Comparison of ENCODE assay signal across 12 cellular contexts in the genomic region with DNA sequence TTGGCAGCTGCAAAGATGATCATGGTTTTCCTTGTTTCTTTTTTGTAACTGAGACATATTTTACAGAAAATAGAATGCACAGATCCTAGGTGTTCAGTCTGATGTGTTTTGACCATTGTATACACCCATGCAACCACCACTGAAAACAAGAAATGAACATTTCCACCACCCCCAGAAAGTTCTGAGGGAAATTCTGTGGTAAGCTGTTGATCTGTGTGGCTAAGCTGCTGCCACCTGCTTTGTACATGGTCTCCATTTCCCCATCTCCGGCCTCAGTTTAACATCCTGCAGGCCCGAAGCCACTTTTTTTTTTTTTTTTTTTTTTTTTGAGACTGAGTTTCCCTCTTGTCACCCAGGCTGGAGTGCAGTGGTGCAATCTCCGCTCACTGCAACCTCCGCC.
DNase-seq lines count a peak whose midpoint lies in the region; ATAC-seq, FAIRE-seq and TF ChIP-seq lines count a peak whose summit lies in the region.
"Had no signal": no experiment of that assay in that cellular context is flagged by ENCODE, and none has a peak within 500 bp of the region (broad histone marks: within the 10 kb centered on the region; RNA-seq: fewer than 3 reads in every experiment).

No MANE protein-coding gene starts in this region.

- RAD21 ChIA-PET in GM12878 (lab: Charles Lee; ENCODE audit: unreplicated experiment) = interaction anchor here (0.7 kb wide), 2 partner anchors 727 to 1472 kb away, joined by 3 to 5 read pairs; no protein-coding TSS in a partner anchor

- no peak for TF ChIP-seq POLR2A in GM12878 (IDR thresholded peaks at IDR 0.05; ENCODE audit: low read depth, low read length)

- CTCF ChIA-PET in GM12878 (lab: Yijun Ruan, JAX) = no interaction called here

- DNase-seq in GM12878 (ENCODE audit: low read depth, low spot score) (peak; percentile 49), foreskin fibroblast (no peak), AG20443 (ENCODE audit: low spot score) (no peak), H4 (ENCODE audit: low spot score) (no peak), dedifferentiated amniotic fluid mesenchymal stem cell (ENCODE audit: extremely low spot score) (no peak)
- DNase-seq: amniotic stem cell; kidney glomerular epithelial cell; NCI-H2171 treated with DMSO at 0.1 percent for 48 hours; stimulated activated CD8-positive, alpha-beta memory T cell treated with anti-CD3 and anti-CD28 coated beads, Interleukin-4, amount 100 ng/mL, for 48 hours had no signal

- no peak overlapping the region for H3K27ac ChIP-seq in GM12878 (ENCODE audit: control insufficient read depth, insufficient read depth)

- no peak overlapping the region for H2AFZ ChIP-seq in GM12878 (ENCODE audit: control insufficient read depth, low read depth, low read length)

- intact Hi-C loops in GM12878 (cut with micrococcal nuclease; ENCODE audit: unreplicated experiment) = no loop called here

- 0 out of 4 replicates have a peak, but pooled peaks of 1 of the 2 experiments have one; percentile 24 for TF ChIP-seq EP300 in GM12878 (IDR thresholded peaks at IDR 0.05; ENCODE audit: borderline replicate concordance in 1 of 2, control insufficient read depth in 1 of 2, low read depth in 2 of 2, low read length in 2 of 2)

- H3K27me3 ChIP-seq in GM12878 (replicated peaks in 1 of 2; ENCODE audit: control insufficient read depth in 2 of 2, insufficient read depth in 2 of 2, low read length in 1 of 2) = no peaks in the 10 kb centered on the region

- no TSS peak for BruUV-seq in GM12878 (replicated peaks; lab: Mats Ljungman, UMichigan)

- TF ChIP-seq RAD21 in GM12878 (IDR thresholded peaks at IDR 0.05; ENCODE audit: insufficient read depth, low read depth, low read length) = no peak

- SMC1A ChIA-PET in GM12878 (lab: Charles Lee; ENCODE audit: uncharacterized antibody, unreplicated experiment) = no interaction called here

- H3K9ac ChIP-seq in GM12878 (ENCODE audit: control insufficient read depth, insufficient read depth, low read length) = no peak overlapping the region

- H4K20me1 ChIP-seq in GM12878 (ENCODE audit: control insufficient read depth, insufficient read depth) = no peaks in the 10 kb centered on the region

- WGBS in GM12878 (ENCODE audit: insufficient coverage, insufficient replicate concordance, low lambda C conversion rate, missing lambda C conversion rate) = 30% methylated on average over 4 of the region's 4 CpGs

- H3K36me3 ChIP-seq in GM12878 (ENCODE audit: control insufficient read depth in 2 of 2, insufficient read depth in 2 of 2, low read length in 1 of 2) = no peaks in the 10 kb centered on the region

- H3K9me3 ChIP-seq in GM12878 (replicated peaks; ENCODE audit: control insufficient read depth, insufficient read depth, low read length) = no peaks in the 10 kb centered on the region

- no peak for FAIRE-seq in GM12878 (lab: Jason Lieb, UNC)

- ATAC-seq in GM18907 (IDR thresholded peaks at IDR 0.05; ENCODE audit: unreplicated experiment) = peak; percentile 94
- peak; percentile 98 for ATAC-seq in GM21576 (IDR thresholded peaks at IDR 0.05; ENCODE audit: unreplicated experiment)
- peak; percentile 81 for ATAC-seq in HG03432 (IDR thresholded peaks at IDR 0.05; ENCODE audit: unreplicated experiment)
- ATAC-seq in GM12878 = peak; percentile 94

- no peaks in the 10 kb centered on the region for H3K79me2 ChIP-seq in GM12878 (ENCODE audit: control insufficient read depth, insufficient read depth, low read length)

- H3K4me3 ChIP-seq in GM12878 (no peak overlapping the region), foreskin fibroblast (ENCODE audit: low read depth in 1 of 2, low read length in 2 of 2) (no peak overlapping the region)

- H3K4me2 ChIP-seq in GM12878 (ENCODE audit: control insufficient read depth, insufficient read depth) = no peak overlapping the region; the same call in 1 of the 2 replicates

- TF ChIP-seq CTCF in GM12878 (IDR thresholded peaks at IDR 0.05 in 2 of 3, conservative IDR thresholded peaks at IDR 0.05 in 1 of 3; ENCODE audit: control insufficient read depth in 2 of 3, extremely low read depth in 1 of 3, insufficient read depth in 1 of 3, low read depth in 3 of 3, low read length in 3 of 3) = no peak
- TF ChIP-seq CTCF in foreskin fibroblast (IDR thresholded peaks at IDR 0.05; ENCODE audit: low read depth, low read length) = no peak

- POLR2A ChIA-PET in GM12878 (lab: Charles Lee) = no interaction called here

- in situ Hi-C loops in GM12878 (cut with MboI) = no loop called here

- H3K4me1 ChIP-seq in GM12878 (ENCODE audit: control insufficient read depth, insufficient read depth, low read length) = no peaks in the 10 kb centered on the region

TF ChIP-seq in GM12878, 131 proteins besides CTCF, POLR2A, EP300 and RAD21:
- TF ChIP-seq TCF12 (IDR thresholded peaks at IDR 0.05; ENCODE audit: low read depth, low read length) (0 out of 2 replicates have a peak, but pooled peaks have one; percentile 54), HDGF (IDR thresholded peaks at IDR 0.05) (no peak), RUNX3 (IDR thresholded peaks at IDR 0.05; ENCODE audit: low read length) (peak; percentile 90), POU2F2 (IDR thresholded peaks at IDR 0.05; ENCODE audit: borderline replicate concordance, low read depth, low read length) (peak; percentile 70; the same call in 1 of the 3 replicates), TCF3 (IDR thresholded peaks at IDR 0.05; ENCODE audit: borderline replicate concordance, insufficient read depth, low read depth, low read length) (peak; percentile 69; the same call in 1 of the 2 replicates), SPI1 (IDR thresholded peaks at IDR 0.05; ENCODE audit: borderline replicate concordance, insufficient read depth, low read depth, low read length) (peak; percentile 18; the same call in 1 of the 2 replicates)
- TF ChIP-seq, protein P1, sequence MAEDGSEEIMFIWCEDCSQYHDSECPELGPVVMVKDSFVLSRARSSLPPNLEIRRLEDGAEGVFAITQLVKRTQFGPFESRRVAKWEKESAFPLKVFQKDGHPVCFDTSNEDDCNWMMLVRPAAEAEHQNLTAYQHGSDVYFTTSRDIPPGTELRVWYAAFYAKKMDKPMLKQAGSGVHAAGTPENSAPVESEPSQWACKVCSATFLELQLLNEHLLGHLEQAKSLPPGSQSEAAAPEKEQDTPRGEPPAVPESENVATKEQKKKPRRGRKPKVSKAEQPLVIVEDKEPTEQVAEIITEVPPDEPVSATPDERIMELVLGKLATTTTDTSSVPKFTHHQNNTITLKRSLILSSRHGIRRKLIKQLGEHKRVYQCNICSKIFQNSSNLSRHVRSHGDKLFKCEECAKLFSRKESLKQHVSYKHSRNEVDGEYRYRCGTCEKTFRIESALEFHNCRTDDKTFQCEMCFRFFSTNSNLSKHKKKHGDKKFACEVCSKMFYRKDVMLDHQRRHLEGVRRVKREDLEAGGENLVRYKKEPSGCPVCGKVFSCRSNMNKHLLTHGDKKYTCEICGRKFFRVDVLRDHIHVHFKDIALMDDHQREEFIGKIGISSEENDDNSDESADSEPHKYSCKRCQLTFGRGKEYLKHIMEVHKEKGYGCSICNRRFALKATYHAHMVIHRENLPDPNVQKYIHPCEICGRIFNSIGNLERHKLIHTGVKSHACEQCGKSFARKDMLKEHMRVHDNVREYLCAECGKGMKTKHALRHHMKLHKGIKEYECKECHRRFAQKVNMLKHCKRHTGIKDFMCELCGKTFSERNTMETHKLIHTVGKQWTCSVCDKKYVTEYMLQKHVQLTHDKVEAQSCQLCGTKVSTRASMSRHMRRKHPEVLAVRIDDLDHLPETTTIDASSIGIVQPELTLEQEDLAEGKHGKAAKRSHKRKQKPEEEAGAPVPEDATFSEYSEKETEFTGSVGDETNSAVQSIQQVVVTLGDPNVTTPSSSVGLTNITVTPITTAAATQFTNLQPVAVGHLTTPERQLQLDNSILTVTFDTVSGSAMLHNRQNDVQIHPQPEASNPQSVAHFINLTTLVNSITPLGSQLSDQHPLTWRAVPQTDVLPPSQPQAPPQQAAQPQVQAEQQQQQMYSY (CRISPR knock-in tag; IDR thresholded peaks at IDR 0.05) = no peak
